Comparison of ENCODE assay signal across 21 cellular contexts in the genomic region with DNA sequence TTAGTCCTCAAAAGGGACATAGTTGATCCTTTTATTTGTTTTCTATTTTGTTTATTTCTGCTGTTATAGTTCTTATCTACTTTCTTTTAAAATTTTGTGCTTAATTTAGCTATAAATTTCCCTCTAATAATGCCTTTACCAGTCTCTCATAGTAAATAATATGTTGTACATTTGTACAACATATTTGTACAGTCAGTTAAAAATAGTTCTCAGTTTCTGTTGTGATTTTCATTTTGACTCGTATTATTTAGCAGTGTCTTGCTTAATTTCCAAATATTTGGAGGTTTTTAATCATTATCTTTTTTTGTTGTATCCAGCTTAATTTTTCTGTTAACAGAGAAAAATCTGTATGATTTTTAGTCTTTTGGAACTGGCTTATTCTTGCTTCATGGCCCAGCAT.
"Had no signal": no experiment of that assay in that cellular context is flagged by ENCODE, and none has a peak within 500 bp of the region (broad histone marks: within the 10 kb centered on the region; RNA-seq: fewer than 3 reads in every experiment).

No MANE protein-coding gene starts in this region.

- ATAC-seq: effector memory CD8-positive, alpha-beta T cell; left ventricle myocardium superior; natural killer cell treated with Interleukin-12 subunit alpha and Interleukin-12 subunit beta and Interleukin-15 and Interleukin-18, amount 100 ng/mL, for 72 hours; right cardiac atrium; stimulated activated effector memory CD8-positive, alpha-beta T cell treated with anti-CD3 and anti-CD28 coated beads, Interleukin-12 subunit alpha, Interleukin-12 subunit beta, amount 100 ng/mL, for 72 hours; stimulated activated naive CD8-positive, alpha-beta T cell treated with anti-CD3 and anti-CD28 coated beads, Interleukin-15, Interleukin-2, amounts not matched to agents 100 U/mL and 50 U/mL, for 24 hours had no signal

- H3K9me3 Mint-ChIP-seq: dendritic cell treated with granulocyte-macrophage colony-stimulating factor and Interleukin-4, amounts not matched to agents 40 ng/mL and 50 ng/mL, for 4 days; effector memory CD8-positive, alpha-beta T cell; natural killer cell treated with Interleukin-12 subunit alpha and Interleukin-12 subunit beta and Interleukin-15 and Interleukin-18, amount 100 ng/mL, for 72 hours; neural progenitor cell; stimulated activated effector memory CD8-positive, alpha-beta T cell treated with anti-CD3 and anti-CD28 coated beads, Interleukin-12 subunit alpha, Interleukin-12 subunit beta, amount 100 ng/mL, for 72 hours had no signal

- H3K4me3 Mint-ChIP-seq: dendritic cell treated with granulocyte-macrophage colony-stimulating factor and Interleukin-4, amounts not matched to agents 40 ng/mL and 50 ng/mL, for 4 days; effector memory CD8-positive, alpha-beta T cell; natural killer cell treated with Interleukin-12 subunit alpha and Interleukin-12 subunit beta and Interleukin-15 and Interleukin-18, amount 100 ng/mL, for 72 hours; neural progenitor cell; stimulated activated effector memory CD8-positive, alpha-beta T cell treated with anti-CD3 and anti-CD28 coated beads, Interleukin-12 subunit alpha, Interleukin-12 subunit beta, amount 100 ng/mL, for 72 hours had no signal

- DNase-seq: effector memory CD8-positive, alpha-beta T cell; esophagus squamous epithelium; foreskin fibroblast; head of caudate nucleus; left colon; left ventricle myocardium superior; mesenchymal stem cell; midbrain; nucleus accumbens; ovary; right cardiac atrium; stimulated activated CD4-positive, alpha-beta T cell treated with anti-CD3 and anti-CD28 coated beads, Interleukin-4, amount 100 ng/mL, for 1 hour; stimulated activated CD8-positive, alpha-beta memory T cell treated with anti-CD3 and anti-CD28 coated beads, Interleukin-4, amount 100 ng/mL, for 48 hours; stimulated activated naive CD8-positive, alpha-beta T cell treated with anti-CD3 and anti-CD28 coated beads, Interleukin-15, Interleukin-2, amounts not matched to agents 100 U/mL and 50 U/mL, for 24 hours; thyroid gland; upper lobe of left lung had no signal

- H3K36me3 Mint-ChIP-seq: natural killer cell treated with Interleukin-12 subunit alpha and Interleukin-12 subunit beta and Interleukin-15 and Interleukin-18, amount 100 ng/mL, for 72 hours; neural progenitor cell; stimulated activated effector memory CD8-positive, alpha-beta T cell treated with anti-CD3 and anti-CD28 coated beads, Interleukin-12 subunit alpha, Interleukin-12 subunit beta, amount 100 ng/mL, for 72 hours had no signal

- H3K4me1 Mint-ChIP-seq: neural progenitor cell had no signal

- H3K27ac Mint-ChIP-seq: dendritic cell treated with granulocyte-macrophage colony-stimulating factor and Interleukin-4, amounts not matched to agents 40 ng/mL and 50 ng/mL, for 4 days; effector memory CD8-positive, alpha-beta T cell; natural killer cell treated with Interleukin-12 subunit alpha and Interleukin-12 subunit beta and Interleukin-15 and Interleukin-18, amount 100 ng/mL, for 72 hours; neural progenitor cell; progenitor cell of endocrine pancreas; stimulated activated effector memory CD8-positive, alpha-beta T cell treated with anti-CD3 and anti-CD28 coated beads, Interleukin-12 subunit alpha, Interleukin-12 subunit beta, amount 100 ng/mL, for 72 hours had no signal
